8 cellular contexts compared by ENCODE assay signal in the genomic region with DNA sequence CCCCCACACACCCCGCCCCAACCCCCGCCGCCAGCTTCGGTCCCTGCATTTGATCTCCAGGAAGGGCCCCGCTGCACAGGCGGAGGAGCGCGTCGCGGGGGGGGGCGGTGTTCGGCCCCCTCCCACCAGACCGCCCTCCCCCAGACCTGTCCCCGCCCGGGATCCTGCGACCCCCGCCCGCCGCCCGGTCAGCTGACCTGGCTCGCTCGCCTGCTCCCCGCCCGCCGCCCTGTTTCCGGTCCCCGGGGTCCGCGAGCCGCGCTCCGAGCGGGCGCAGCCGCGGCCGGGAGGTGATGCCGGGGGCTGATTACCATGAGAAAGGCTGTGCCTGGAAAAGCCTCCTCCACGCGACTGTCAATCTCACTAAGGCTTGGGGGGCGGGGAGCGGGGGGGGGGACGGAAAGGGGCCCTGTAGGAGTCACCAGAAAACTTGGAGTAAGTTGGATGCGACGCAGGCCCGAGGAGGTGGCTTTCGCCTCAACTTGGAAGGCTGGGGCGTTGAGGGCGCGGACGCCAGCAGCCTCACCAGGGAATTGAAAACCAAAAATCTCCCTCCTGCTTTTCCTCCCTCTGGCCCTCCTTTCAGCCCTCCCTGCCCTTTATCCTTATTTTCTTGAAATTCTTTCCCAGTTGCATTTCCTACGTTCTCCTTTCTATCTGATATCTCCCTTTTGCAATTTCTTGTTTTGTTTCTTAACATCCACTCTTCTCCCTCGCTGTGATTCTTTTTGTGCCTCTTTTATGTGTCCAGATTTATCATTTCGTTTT. TPM values are rescaled to one million over a fixed set of nuclear protein-coding genes. Genes with fewer than 3 reads are reported as not detected.
DNase-seq lines count a peak whose midpoint lies in the region; ATAC-seq and TF ChIP-seq lines count a peak whose summit lies in the region.

No MANE protein-coding gene starts in this region.

- 6 to 7% methylated on average over 42 to 54 of the region's 54 CpGs for WGBS in lung, 2 donors

- peak; percentile 30 to 71 for DNase-seq in NCI-H524 (lab: John Stamatoyannopoulos, UW)
- DNase-seq in NCI-H524 treated with DMSO at 0.1 percent for 48 hours (lab: John Stamatoyannopoulos, UW), result no peak
- DNase-seq in lung (ENCODE audit: low spot score), result no peak
- DNase-seq in D341Med (ENCODE audit: low spot score), result no peak
- DNase-seq in NCI-H187 (lab: John Stamatoyannopoulos, UW), result no peak

- H3K4me1 ChIP-seq in duodenal mucosa (ENCODE audit: control insufficient read depth in 1 of 2, insufficient read depth in 2 of 2, low read length in 2 of 2) (peaks cover 0 to 2% of the 10 kb centered on the region in 2 donors), lung (ENCODE audit: control insufficient read depth in 2 of 2, insufficient read depth in 2 of 2, low read length in 2 of 2) (peaks cover 0 to 3% of the 10 kb centered on the region in 2 donors)

- H3K9ac ChIP-seq in duodenal mucosa (ENCODE audit: low read depth in 1 of 2, low read length in 2 of 2), result peak overlapping the region in 1 of 2 donors; percentile 55

- H3K9me3 ChIP-seq in duodenal mucosa (ENCODE audit: control insufficient read depth in 1 of 2, low read length in 2 of 2), result no peaks in the 10 kb centered on the region
- no peaks in the 10 kb centered on the region for H3K9me3 ChIP-seq in lung (ENCODE audit: control insufficient read depth in 2 of 2, insufficient read depth in 1 of 2, low read length in 1 of 2)

- peak overlapping the region; percentile 46 for H3K27ac ChIP-seq in duodenal mucosa (ENCODE audit: low read depth, low read length)
- peak overlapping the region; percentile 72 to 84 for H3K27ac ChIP-seq in lung (ENCODE audit: low read depth in 1 of 2, low read length in 1 of 2)
- H3K27ac ChIP-seq in temporal lobe (ENCODE audit: low read depth, low read length), result peak overlapping the region; percentile 93

- no peak for TF ChIP-seq CTCF in lung (IDR thresholded peaks at IDR 0.05; ENCODE audit: control extremely low read depth, extremely low read depth)

- peak overlapping the region; percentile 6 to 53 for H3K4me3 ChIP-seq in duodenal mucosa (ENCODE audit: low read depth in 1 of 2, low read length in 2 of 2)
- peak overlapping the region; percentile 26 for H3K4me3 ChIP-seq in lung

- H3K27me3 ChIP-seq in duodenal mucosa (ENCODE audit: control insufficient read depth in 1 of 2, insufficient read depth in 2 of 2, low read length in 2 of 2) (peaks cover 23 to 34% of the 10 kb centered on the region in 2 donors), lung (ENCODE audit: control insufficient read depth, insufficient read depth) (no peaks in the 10 kb centered on the region)

- H3K36me3 ChIP-seq in duodenal mucosa (ENCODE audit: control insufficient read depth in 1 of 2, insufficient read depth in 2 of 2, low read length in 2 of 2) (no peaks in the 10 kb centered on the region), lung (ENCODE audit: control insufficient read depth in 2 of 2, insufficient read depth in 2 of 2, low read length in 2 of 2) (no peaks in the 10 kb centered on the region)

- ATAC-seq in lung (ENCODE audit: insufficient read depth, low FRiP score), result peak; percentile 77

TF ChIP-seq in PFSK-1, 5 proteins besides CTCF, POLR2A, EP300 and RAD21:
- TF ChIP-seq TAF1 (IDR thresholded peaks at IDR 0.05; ENCODE audit: borderline replicate concordance, insufficient read depth, low read length), result no peak
- peak; percentile 61 for TF ChIP-seq POLR2AphosphoS5 (IDR thresholded peaks at IDR 0.05; ENCODE audit: low read depth, low read length)
- TF ChIP-seq, protein P1, sequence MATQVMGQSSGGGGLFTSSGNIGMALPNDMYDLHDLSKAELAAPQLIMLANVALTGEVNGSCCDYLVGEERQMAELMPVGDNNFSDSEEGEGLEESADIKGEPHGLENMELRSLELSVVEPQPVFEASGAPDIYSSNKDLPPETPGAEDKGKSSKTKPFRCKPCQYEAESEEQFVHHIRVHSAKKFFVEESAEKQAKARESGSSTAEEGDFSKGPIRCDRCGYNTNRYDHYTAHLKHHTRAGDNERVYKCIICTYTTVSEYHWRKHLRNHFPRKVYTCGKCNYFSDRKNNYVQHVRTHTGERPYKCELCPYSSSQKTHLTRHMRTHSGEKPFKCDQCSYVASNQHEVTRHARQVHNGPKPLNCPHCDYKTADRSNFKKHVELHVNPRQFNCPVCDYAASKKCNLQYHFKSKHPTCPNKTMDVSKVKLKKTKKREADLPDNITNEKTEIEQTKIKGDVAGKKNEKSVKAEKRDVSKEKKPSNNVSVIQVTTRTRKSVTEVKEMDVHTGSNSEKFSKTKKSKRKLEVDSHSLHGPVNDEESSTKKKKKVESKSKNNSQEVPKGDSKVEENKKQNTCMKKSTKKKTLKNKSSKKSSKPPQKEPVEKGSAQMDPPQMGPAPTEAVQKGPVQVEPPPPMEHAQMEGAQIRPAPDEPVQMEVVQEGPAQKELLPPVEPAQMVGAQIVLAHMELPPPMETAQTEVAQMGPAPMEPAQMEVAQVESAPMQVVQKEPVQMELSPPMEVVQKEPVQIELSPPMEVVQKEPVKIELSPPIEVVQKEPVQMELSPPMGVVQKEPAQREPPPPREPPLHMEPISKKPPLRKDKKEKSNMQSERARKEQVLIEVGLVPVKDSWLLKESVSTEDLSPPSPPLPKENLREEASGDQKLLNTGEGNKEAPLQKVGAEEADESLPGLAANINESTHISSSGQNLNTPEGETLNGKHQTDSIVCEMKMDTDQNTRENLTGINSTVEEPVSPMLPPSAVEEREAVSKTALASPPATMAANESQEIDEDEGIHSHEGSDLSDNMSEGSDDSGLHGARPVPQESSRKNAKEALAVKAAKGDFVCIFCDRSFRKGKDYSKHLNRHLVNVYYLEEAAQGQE (IDR thresholded peaks at IDR 0.05; ENCODE audit: insufficient read depth in 1 of 2, low read depth in 2 of 2, low read length in 2 of 2), result no peak
- peak; percentile 13 for TF ChIP-seq FOXP2 (optimal IDR thresholded peaks at IDR 0.05; ENCODE audit: borderline replicate concordance, extremely low read depth, extremely low read length, insufficient read depth)
- TF ChIP-seq SIN3A (IDR thresholded peaks at IDR 0.05; ENCODE audit: borderline replicate concordance, insufficient read depth, low read length), result no peak
TF ChIP-seq in PFSK-1: peak in this region for 2.

RNA-seq across cellular contexts. Expression of a gene that starts 4.5 kb away (rescaled TPM):
- 13.2 TPM for polyA plus RNA-seq in PFSK-1 (2012; ENCODE audit: insufficient read length, low read depth)
- total RNA-seq in lung, result 100 to 1,000 TPM; 176 to 332 TPM
- polyA plus RNA-seq in lung, result 10 to 100 TPM; 27.0 to 77.6 TPM
- total RNA-seq in temporal lobe, result 283 TPM

Comparison
In these comparisons a context has a peak if more than half of its experiments do, and no peak if none do; other contexts are left out.
1. DNase-seq: peak in NCI-H524 (2 of 2); none in NCI-H524 treated with DMSO at 0.1 percent for 48 hours (single experiment), lung (single experiment), D341Med (single experiment) and NCI-H187 (0 of 2).
2. Peak in every context shown above with its lines, with median percentiles within 50 percentile points of each other: H3K27ac ChIP-seq.